ENCODE assay signal across 38 cellular contexts in genomic region chr4:168096444-168096784, GRCh38. TPM values are rescaled to one million over a fixed set of nuclear protein-coding genes. Genes with fewer than 3 reads are reported as not detected.
"Had no signal": no experiment of that assay in that cellular context is flagged by ENCODE, and none has a peak within 500 bp of the region (broad histone marks: within the 10 kb centered on the region; RNA-seq: fewer than 3 reads in every experiment).

No MANE protein-coding gene starts in this region.

- H3K4me3 ChIP-seq: coronary artery, dorsolateral prefrontal cortex, heart left ventricle, pancreas, prostate gland, sigmoid colon, smooth muscle cell, thyroid gland, upper lobe of left lung had no signal

- H3K27ac Mint-ChIP-seq: activated naive CD8-positive, alpha-beta T cell; brain; immature natural killer cell; mesothelial cell of epicardium; naive thymus-derived CD4-positive, alpha-beta T cell; stimulated activated memory B cell treated with anti-CD40 and anti-IgM and Interleukin-4, amounts not matched to agents 10 μg/mL and 1 μg/mL and 100 μg/mL, for 72 hours; stimulated activated naive CD8-positive, alpha-beta T cell treated with anti-CD3 and anti-CD28 coated beads, Interleukin-15, amount 100 ng/mL, for 72 hours had no signal

- FAIRE-seq: kidney, pancreas, TTC549 had no signal

- H3K36me3 ChIP-seq: heart left ventricle, pancreas, prostate gland, sigmoid colon, thyroid gland, upper lobe of left lung had no signal

- ATAC-seq: foreskin keratinocyte; heart left ventricle; left colon; naive thymus-derived CD4-positive, alpha-beta T cell; stimulated activated memory B cell treated with anti-CD40 and anti-IgM and Interleukin-4, amounts not matched to agents 10 μg/mL and 1 μg/mL and 100 μg/mL, for 72 hours; stimulated activated naive CD8-positive, alpha-beta T cell treated with anti-CD3 and anti-CD28 coated beads, Interleukin-15, amount 100 ng/mL, for 72 hours had no signal

- H3K4me3 Mint-ChIP-seq: activated naive CD8-positive, alpha-beta T cell; brain; immature natural killer cell; mesothelial cell of epicardium; naive thymus-derived CD4-positive, alpha-beta T cell; stimulated activated memory B cell treated with anti-CD40 and anti-IgM and Interleukin-4, amounts not matched to agents 10 μg/mL and 1 μg/mL and 100 μg/mL, for 72 hours; stimulated activated naive CD8-positive, alpha-beta T cell treated with anti-CD3 and anti-CD28 coated beads, Interleukin-15, amount 100 ng/mL, for 72 hours had no signal

- H3K9me3 Mint-ChIP-seq: mesothelial cell of epicardium; stimulated activated memory B cell treated with anti-CD40 and anti-IgM and Interleukin-4, amounts not matched to agents 10 μg/mL and 1 μg/mL and 100 μg/mL, for 72 hours; stimulated activated naive CD8-positive, alpha-beta T cell treated with anti-CD3 and anti-CD28 coated beads, Interleukin-15, amount 100 ng/mL, for 72 hours had no signal

- H3K4me1 ChIP-seq: heart left ventricle, pancreas, prostate gland, sigmoid colon, thyroid gland, upper lobe of left lung had no signal

- H3K27me3 Mint-ChIP-seq: brain; stimulated activated memory B cell treated with anti-CD40 and anti-IgM and Interleukin-4, amounts not matched to agents 10 μg/mL and 1 μg/mL and 100 μg/mL, for 72 hours; stimulated activated naive CD8-positive, alpha-beta T cell treated with anti-CD3 and anti-CD28 coated beads, Interleukin-15, amount 100 ng/mL, for 72 hours had no signal

- DNase-seq: activated CD4-positive, alpha-beta T cell treated with anti-CD3 and anti-CD28 coated beads for 48 hours; activated CD4-positive, alpha-beta T cell treated with anti-CD3 and anti-CD28 coated beads, Interleukin-2, amount 50 U/mL, for 48 hours; activated CD8-positive, alpha-beta memory T cell treated with anti-CD3 and anti-CD28 coated beads for 24 hours; activated effector memory CD4-positive, alpha-beta T cell treated with Interleukin-2 at 50 U/mL for 16 hours; activated naive CD4-positive, alpha-beta T cell treated with Interleukin-2 at 50 U/mL for 16 hours; aorta; dorsolateral prefrontal cortex; effector memory CD4-positive, alpha-beta T cell; foreskin keratinocyte; heart left ventricle; hypothalamus; immature natural killer cell; kidney; left colon; naive thymus-derived CD4-positive, alpha-beta T cell; pancreas; retina; sigmoid colon; stimulated activated CD4-positive, alpha-beta T cell treated with anti-CD3 and anti-CD28 coated beads, Interleukin-1b, Interleukin-23, amount 100 ng/mL, for 48 hours; stimulated activated CD4-positive, alpha-beta T cell treated with anti-CD3 and anti-CD28 coated beads, Interleukin-4, amount 100 ng/mL, for 4 hours; stimulated activated CD8-positive, alpha-beta memory T cell treated with anti-CD3 and anti-CD28 coated beads, Interleukin-4, amount 100 ng/mL, for 48 hours; stimulated activated naive CD8-positive, alpha-beta T cell treated with anti-CD3 and anti-CD28 coated beads, Interleukin-15, amount 100 ng/mL, for 72 hours; T-helper 9 cell; thyroid gland; upper lobe of left lung had no signal

- H3K27me3 ChIP-seq: dorsolateral prefrontal cortex, foreskin keratinocyte, heart left ventricle, sigmoid colon, thyroid gland, upper lobe of left lung had no signal

- H3K27ac ChIP-seq: coronary artery, dorsolateral prefrontal cortex, foreskin keratinocyte, heart left ventricle, pancreas, prostate gland, sigmoid colon, thyroid gland, upper lobe of left lung, VCaP had no signal

- H3K4me2 ChIP-seq: smooth muscle cell had no signal

- H3K4me1 Mint-ChIP-seq: brain; immature natural killer cell; naive thymus-derived CD4-positive, alpha-beta T cell; stimulated activated memory B cell treated with anti-CD40 and anti-IgM and Interleukin-4, amounts not matched to agents 10 μg/mL and 1 μg/mL and 100 μg/mL, for 72 hours; stimulated activated naive CD8-positive, alpha-beta T cell treated with anti-CD3 and anti-CD28 coated beads, Interleukin-15, amount 100 ng/mL, for 72 hours had no signal

- H3K9me3 ChIP-seq: pancreas, prostate gland, sigmoid colon, thyroid gland, upper lobe of left lung had no signal

- H3K36me3 Mint-ChIP-seq: activated naive CD8-positive, alpha-beta T cell; brain; immature natural killer cell; mesothelial cell of epicardium; naive thymus-derived CD4-positive, alpha-beta T cell; stimulated activated memory B cell treated with anti-CD40 and anti-IgM and Interleukin-4, amounts not matched to agents 10 μg/mL and 1 μg/mL and 100 μg/mL, for 72 hours had no signal

RNA-seq across cellular contexts. Expression of gene ANXA10, which starts 4.1 kb away (rescaled TPM):
- total RNA-seq: aorta; cardiac septum; cerebellum; foreskin keratinocyte; heart left ventricle; kidney; mammary epithelial cell; mesothelial cell of epicardium; naive thymus-derived CD4-positive, alpha-beta T cell; prostate gland; sigmoid colon; smooth muscle cell; thyroid gland; upper lobe of left lung had no signal
- polyA plus RNA-seq: foreskin keratinocyte; heart left ventricle; immature natural killer cell; naive thymus-derived CD4-positive, alpha-beta T cell; neural cell; smooth muscle cell had no signal
